ENCODE assay signal across 22 cellular contexts in the genomic region with DNA sequence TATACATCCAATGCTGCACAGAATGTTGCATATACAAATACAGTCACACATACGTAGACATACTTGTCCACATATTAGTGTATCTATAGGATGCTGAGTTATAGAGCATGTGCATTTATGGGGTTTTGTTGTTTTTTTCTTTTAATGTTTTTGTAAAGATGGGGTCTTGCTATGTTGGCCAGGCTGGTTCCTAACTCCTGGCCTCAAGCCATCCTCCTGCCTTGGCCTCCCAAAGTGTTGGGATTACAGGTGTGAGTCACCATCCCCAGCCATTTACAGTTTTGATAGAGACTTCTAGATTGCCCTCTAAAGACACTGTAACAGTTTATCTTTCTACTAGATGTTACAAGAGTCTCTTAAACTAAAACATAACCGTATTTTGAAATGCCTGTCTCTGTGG.
"Had no signal": no experiment of that assay in that cellular context is flagged by ENCODE, and none has a peak within 500 bp of the region (broad histone marks: within the 10 kb centered on the region; RNA-seq: fewer than 3 reads in every experiment).

No MANE protein-coding gene starts in this region.

- H3K9me3 ChIP-seq: SK-N-SH had no signal

- H3K9me2 ChIP-seq: SK-N-SH had no signal

- DNase-seq: IMR-90, Kasumi-1, MM.1S, NCI-H1092 treated with DMSO at 0.1 percent for 48 hours, NCI-H1436 treated with DMSO at 0.1 percent for 48 hours, NCI-H1694, NCI-H187 treated with DMSO at 0.1 percent for 48 hours, NCI-H2029 treated with DMSO at 0.1 percent for 48 hours, NCI-H2107, NCI-H2227 treated with DMSO at 0.1 percent for 48 hours, NCI-H446, NCI-H510A, NCI-H524 treated with DMSO at 0.1 percent for 48 hours, NCI-H69, NCI-H774, PC-3, SHP77, SK-N-SH, SW 1271 had no signal

- H3K27ac ChIP-seq: KMS-11, RWPE1 had no signal

- ATAC-seq: Panc1, PC-3 had no signal

- H3K4me2 ChIP-seq: KMS-11, SK-N-SH had no signal
